Comparison of ENCODE assay signal across 27 cellular contexts in the genomic region with DNA sequence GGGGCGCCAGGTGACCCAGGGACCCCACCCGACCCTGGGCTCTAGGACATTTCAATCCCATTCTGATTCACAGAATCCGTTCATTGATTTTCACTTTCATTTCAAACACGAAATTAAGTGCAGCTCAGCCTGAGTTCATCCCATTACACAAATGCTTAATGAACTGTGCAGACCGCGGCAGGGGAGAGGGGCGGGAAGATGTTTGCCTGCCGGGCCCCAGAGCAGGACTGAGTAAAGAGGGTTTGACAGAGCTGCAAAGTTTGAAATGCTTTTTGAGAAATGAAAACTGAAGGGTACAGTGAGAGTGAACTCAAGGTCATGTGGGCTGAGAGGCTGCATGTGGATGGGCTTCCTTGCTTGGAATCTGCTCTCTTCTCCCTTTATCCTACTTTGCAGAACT.
DNase-seq lines count a peak whose midpoint lies in the region; ATAC-seq, FAIRE-seq and TF ChIP-seq lines count a peak whose summit lies in the region.
"Had no signal": no experiment of that assay in that cellular context is flagged by ENCODE, and none has a peak within 500 bp of the region (broad histone marks: within the 10 kb centered on the region; RNA-seq: fewer than 3 reads in every experiment).

No MANE protein-coding gene starts in this region.

- H2BK120ac ChIP-seq in trophoblast cell (ENCODE audit: insufficient read depth, low read length, poor library complexity), result no peak overlapping the region

- H2AFZ ChIP-seq in GM23338 (no peak overlapping the region), K562 (ENCODE audit: low read depth, low read length) (no peak overlapping the region), neural cell (ENCODE audit: low read depth, low read length) (no peak overlapping the region), trophoblast cell (ENCODE audit: insufficient read depth, low read length, poor library complexity) (no peak overlapping the region)

- H4K20me1 ChIP-seq in GM23338 (replicated peaks; ENCODE audit: insufficient read depth) (no peaks in the 10 kb centered on the region), K562 (replicated peaks; ENCODE audit: control insufficient read depth, insufficient read depth, low read length) (no peaks in the 10 kb centered on the region), neural cell (ENCODE audit: insufficient read depth) (no peaks in the 10 kb centered on the region)

- H3K14ac ChIP-seq in trophoblast cell (ENCODE audit: low read length), result no peak overlapping the region

- intact Hi-C loops in K562 (cut with micrococcal nuclease), result no loop called here

- DNase-seq in GM23338 (ENCODE audit: low spot score) (no peak), NCI-H2227 (lab: John Stamatoyannopoulos, UW; ENCODE audit: unreplicated experiment) (peak; percentile 42), K562 (ENCODE audit: extremely low read depth in 1 of 4, low spot score in 3 of 4) (no peak), trophoblast cell (no peak), T-cell (no peak), left lobe of liver (ENCODE audit: low spot score) (no peak)
- DNase-seq: activated naive CD4-positive, alpha-beta T cell; activated T-cell treated with anti-CD3 and anti-CD28 coated beads, Interleukin-2, amount 50 U/mL, for 4 hours; CD4-positive, alpha-beta memory T cell; central memory CD4-positive, alpha-beta T cell; DMS153; dorsolateral prefrontal cortex; hippocampal formation; lower lobe of right lung; MG63; NCI-H69; psoas muscle; stimulated activated CD4-positive, alpha-beta T cell treated with anti-CD3 and anti-CD28 coated beads, Interleukin-4, amount 100 ng/mL, for 1 hour; stimulated activated naive CD8-positive, alpha-beta T cell treated with anti-CD3 and anti-CD28 coated beads, Interleukin-15, Interleukin-2, amounts not matched to agents 100 U/mL and 50 U/mL, for 24 hours; T1000 had no signal

- in situ Hi-C loops in K562 (cut with MboI), result no loop called here

- ATAC-seq in GM23338 (no peak; the same call in 2 of the 3 replicates), K562 (no peak), GM21381 (IDR thresholded peaks at IDR 0.05; ENCODE audit: unreplicated experiment) (no peak), T-cell (replicated peaks in 1 of 4) (no peak), left lobe of liver (no peak)
- ATAC-seq: activated T-cell treated with anti-CD3 and anti-CD28 coated beads, Interleukin-2, amount 50 U/mL, for 4 hours; lower lobe of right lung; psoas muscle; Right ventricle myocardium inferior; stimulated activated naive CD8-positive, alpha-beta T cell treated with anti-CD3 and anti-CD28 coated beads, Interleukin-15, Interleukin-2, amounts not matched to agents 100 U/mL and 50 U/mL, for 24 hours had no signal

- no peak overlapping the region for H2AK5ac ChIP-seq in trophoblast cell (ENCODE audit: low read length)

- no TSS peak for BruUV-seq in K562 (replicated peaks; lab: Mats Ljungman, UMichigan)

- H3K4me1 Mint-ChIP-seq in GM23338 (peaks cover 25% of the 10 kb centered on the region), T-cell (peaks cover 0 to 2% (median 0%) of the 10 kb centered on the region in 3 donors)

- POLR2A ChIA-PET in K562 (lab: Yijun Ruan, JAX), result no interaction called here
- POLR2A ChIA-PET in T-cell (lab: Charles Lee), result no interaction called here

- H3K9ac ChIP-seq in K562 (ENCODE audit: insufficient read depth in 1 of 2, low read depth in 2 of 2, low read length in 2 of 2), result no peak overlapping the region
- no peak overlapping the region for H3K9ac ChIP-seq in neural cell (ENCODE audit: low read length)
- H3K9ac ChIP-seq in trophoblast cell (ENCODE audit: low read length), result no peak overlapping the region

- no peak overlapping the region for H4K91ac ChIP-seq in trophoblast cell (ENCODE audit: low read depth, low read length)

- TF ChIP-seq RAD21 in K562 (CRISPR knock-in tag; conservative IDR thresholded peaks at IDR 0.05 in 1 of 2, IDR thresholded peaks at IDR 0.05 in 1 of 2), result no peak
- no peak for TF ChIP-seq RAD21 in neural cell (conservative IDR thresholded peaks at IDR 0.05)

- no peaks in the 10 kb centered on the region for H3K79me1 ChIP-seq in trophoblast cell (ENCODE audit: low read length)

- H3K36me3 Mint-ChIP-seq in GM23338 (ENCODE audit: low read depth) (peaks cover 44% of the 10 kb centered on the region), T-cell (no peaks in the 10 kb centered on the region)
- H3K36me3 Mint-ChIP-seq: CD4-positive, alpha-beta memory T cell had no signal

- 32% methylated on average over 8 of the region's 8 CpGs for WGBS in K562 (ENCODE audit: insufficient coverage, low coverage, missing lambda C conversion rate)
- WGBS in trophoblast cell (ENCODE audit: extremely low coverage, insufficient coverage, insufficient read length), result no CpG with 5 or more reads among the region's 8 CpGs

- CTCF ChIA-PET in K562 (lab: Yijun Ruan, JAX; ENCODE audit: low intra/inter-chr PET ratio), result no interaction called here
- CTCF ChIA-PET in T-cell (lab: Charles Lee), result interaction anchor here in 1 of 2 donors (0.6 kb wide), 2 partner anchors 8 to 213 kb away, joined by 3 read pairs; no protein-coding TSS in a partner anchor

- no peak overlapping the region for H3K4ac ChIP-seq in trophoblast cell (ENCODE audit: low read depth, low read length)

- no peaks in the 10 kb centered on the region for H3K9me1 ChIP-seq in K562 (ENCODE audit: control insufficient read depth, insufficient read depth, low read length)

- H2BK5ac ChIP-seq in trophoblast cell (ENCODE audit: low read depth, low read length, poor library complexity), result no peak overlapping the region

- H3F3A ChIP-seq in GM23338 (replicated peaks; ENCODE audit: low read depth) (no peaks in the 10 kb centered on the region), neural cell (ENCODE audit: insufficient read depth, low read length, poor library complexity, severe bottlenecking) (no peaks in the 10 kb centered on the region)

- no peaks in the 10 kb centered on the region for H3K79me2 ChIP-seq in GM23338 (replicated peaks; ENCODE audit: insufficient read depth)
- no peaks in the 10 kb centered on the region for H3K79me2 ChIP-seq in K562 (ENCODE audit: control insufficient read depth, insufficient read depth, low read length)
- no peaks in the 10 kb centered on the region for H3K79me2 ChIP-seq in neural cell (replicated peaks; ENCODE audit: insufficient read depth, low read length)
- no peaks in the 10 kb centered on the region for H3K79me2 ChIP-seq in trophoblast cell (ENCODE audit: control insufficient read depth, insufficient read depth, low read length, poor library complexity)

- no peak overlapping the region for H2BK12ac ChIP-seq in trophoblast cell (ENCODE audit: low read length)

- no peak overlapping the region for H3K18ac ChIP-seq in trophoblast cell (ENCODE audit: low read length)

- no peaks in the 10 kb centered on the region for H3K9me3 Mint-ChIP-seq in GM23338
- no peaks in the 10 kb centered on the region for H3K9me3 Mint-ChIP-seq in T-cell
- H3K9me3 Mint-ChIP-seq: activated T-cell treated with anti-CD3 and anti-CD28 coated beads, Interleukin-2, amount 50 U/mL, for 4 hours; CD4-positive, alpha-beta memory T cell had no signal

- H3K4me1 ChIP-seq in GM23338 (ENCODE audit: insufficient read depth), result peaks cover 28% of the 10 kb centered on the region
- H3K4me1 ChIP-seq in K562 (replicated peaks in 1 of 2; ENCODE audit: control insufficient read depth in 2 of 2, insufficient read depth in 2 of 2, low read length in 2 of 2), result no peaks in the 10 kb centered on the region
- H3K4me1 ChIP-seq in trophoblast cell (ENCODE audit: control insufficient read depth in 1 of 2, insufficient read depth in 2 of 2, low read length in 2 of 2), result no peaks in the 10 kb centered on the region
- H3K4me1 ChIP-seq: adrenal gland, lower lobe of right lung, psoas muscle had no signal

- TF ChIP-seq POLR2A in K562 (conservative IDR thresholded peaks at IDR 0.05), result no peak

- H3K4me3 ChIP-seq in GM23338, result no peak overlapping the region
- no peak overlapping the region for H3K4me3 ChIP-seq in K562
- peak overlapping the region; percentile 3 for H3K4me3 ChIP-seq in neural cell (ENCODE audit: low read length)
- no peak overlapping the region for H3K4me3 ChIP-seq in trophoblast cell (ENCODE audit: low read depth, low read length)
- H3K4me3 ChIP-seq: dorsolateral prefrontal cortex, lower lobe of right lung, MG63, psoas muscle, smooth muscle cell had no signal

- H4K8ac ChIP-seq in trophoblast cell (ENCODE audit: low read depth, low read length), result no peak overlapping the region

- no peak for TF ChIP-seq CTCF in GM23338 (conservative IDR thresholded peaks at IDR 0.05; ENCODE audit: low read depth in 2 of 2)
- no peak for TF ChIP-seq CTCF in K562 (IDR thresholded peaks at IDR 0.05 in 2 of 3, conservative IDR thresholded peaks at IDR 0.05 in 1 of 3; ENCODE audit: insufficient read depth in 2 of 3, low read depth in 1 of 3, low read length in 3 of 3)
- TF ChIP-seq CTCF in neural cell (IDR thresholded peaks at IDR 0.05; ENCODE audit: poor library complexity, severe bottlenecking), result no peak

- no peak overlapping the region for H4K12ac ChIP-seq in trophoblast cell (ENCODE audit: low read depth, low read length)

- no peak for FAIRE-seq in K562 (lab: Jason Lieb, UNC)
- FAIRE-seq: G401.6 had no signal

- H3K4me2 ChIP-seq in GM23338, result peak overlapping the region; percentile 62
- no peak overlapping the region for H3K4me2 ChIP-seq in K562 (ENCODE audit: insufficient read depth, low read length)
- H3K4me2 ChIP-seq in neural cell (ENCODE audit: low read length), result no peak overlapping the region
- no peak overlapping the region for H3K4me2 ChIP-seq in trophoblast cell (ENCODE audit: low read length)
- H3K4me2 ChIP-seq: smooth muscle cell had no signal

- H3K9me2 ChIP-seq in GM23338 (ENCODE audit: insufficient read depth) (no peaks in the 10 kb centered on the region), neural cell (ENCODE audit: insufficient read depth, low read length) (no peaks in the 10 kb centered on the region)

- H3K27me3 Mint-ChIP-seq in GM23338 (ENCODE audit: insufficient read depth, low read depth, poor library complexity) (no peaks in the 10 kb centered on the region), T-cell (peaks cover 27 to 31% of the 10 kb centered on the region in 2 donors)

- H3K4me3 Mint-ChIP-seq in GM23338, result no peak overlapping the region
- H3K4me3 Mint-ChIP-seq in T-cell, result no peak overlapping the region
- H3K4me3 Mint-ChIP-seq: activated T-cell treated with anti-CD3 and anti-CD28 coated beads, Interleukin-2, amount 50 U/mL, for 4 hours had no signal

- no peak overlapping the region for H3K23ac ChIP-seq in trophoblast cell (ENCODE audit: low read length)

- H3K27me3 ChIP-seq in GM23338 (ENCODE audit: insufficient read depth), result no peaks in the 10 kb centered on the region
- peaks cover 5 to 31% of the 10 kb centered on the region in 2 experiments; a peak in 4 of 5 replicates for H3K27me3 ChIP-seq in K562 (ENCODE audit: control insufficient read depth in 2 of 2, insufficient read depth in 2 of 2, low read length in 2 of 2)
- H3K27me3 ChIP-seq in neural cell (ENCODE audit: insufficient read depth, low read depth, low read length), result no peaks in the 10 kb centered on the region
- no peaks in the 10 kb centered on the region for H3K27me3 ChIP-seq in trophoblast cell (ENCODE audit: insufficient read depth, low read length)
- H3K27me3 ChIP-seq: adrenal gland, dorsolateral prefrontal cortex, MG63, neutrophil had no signal

- H3K9me3 ChIP-seq in K562 (replicated peaks; ENCODE audit: control insufficient read depth, insufficient read depth, low read depth, low read length) (no peaks in the 10 kb centered on the region), neural cell (ENCODE audit: low read length) (no peaks in the 10 kb centered on the region), trophoblast cell (ENCODE audit: insufficient read depth, low read depth, low read length) (no peaks in the 10 kb centered on the region)
- H3K9me3 ChIP-seq: adrenal gland, lower lobe of right lung, MG63, neutrophil, psoas muscle had no signal

- H3K27ac ChIP-seq in GM23338 (ENCODE audit: low read depth) (peak overlapping the region; percentile 58; the same call in 1 of the 2 replicates), K562 (ENCODE audit: extremely low read depth, low read depth, low read length) (no peak overlapping the region), neural cell (ENCODE audit: low read length) (peak overlapping the region; percentile 8), trophoblast cell (ENCODE audit: low read depth, low read length) (no peak overlapping the region)
- H3K27ac ChIP-seq: adrenal gland, dorsolateral prefrontal cortex, lower lobe of right lung, neutrophil, psoas muscle had no signal

- no peaks in the 10 kb centered on the region for H3K36me3 ChIP-seq in GM23338 (ENCODE audit: insufficient read depth)
- H3K36me3 ChIP-seq in K562 (ENCODE audit: control insufficient read depth, insufficient read depth, low read length), result no peaks in the 10 kb centered on the region
- H3K36me3 ChIP-seq in neural cell (ENCODE audit: insufficient read depth, low read length), result peaks cover 22% of the 10 kb centered on the region
- H3K36me3 ChIP-seq in trophoblast cell (ENCODE audit: control insufficient read depth in 1 of 2, insufficient read depth in 2 of 2, low read length in 2 of 2), result peaks cover 27 to 59% of the 10 kb centered on the region in 2 experiments
- H3K36me3 ChIP-seq: neutrophil had no signal

- TF ChIP-seq EP300 in K562 (IDR thresholded peaks at IDR 0.05; ENCODE audit: low read length) (no peak), neural cell (conservative IDR thresholded peaks at IDR 0.05; ENCODE audit: poor library complexity, severe bottlenecking) (no peak)

- H3K27ac Mint-ChIP-seq in GM23338 (no peak overlapping the region), T-cell (no peak overlapping the region)

Comparison
In these comparisons a context has a peak if more than half of its experiments do, and no peak if none do; other contexts are left out.
1. H3K27ac ChIP-seq: peak in GM23338 (single experiment) and neural cell (single experiment); none in K562 (single experiment) and trophoblast cell (single experiment).